ENCODE assay signal across 8 cellular contexts in the genomic region with DNA sequence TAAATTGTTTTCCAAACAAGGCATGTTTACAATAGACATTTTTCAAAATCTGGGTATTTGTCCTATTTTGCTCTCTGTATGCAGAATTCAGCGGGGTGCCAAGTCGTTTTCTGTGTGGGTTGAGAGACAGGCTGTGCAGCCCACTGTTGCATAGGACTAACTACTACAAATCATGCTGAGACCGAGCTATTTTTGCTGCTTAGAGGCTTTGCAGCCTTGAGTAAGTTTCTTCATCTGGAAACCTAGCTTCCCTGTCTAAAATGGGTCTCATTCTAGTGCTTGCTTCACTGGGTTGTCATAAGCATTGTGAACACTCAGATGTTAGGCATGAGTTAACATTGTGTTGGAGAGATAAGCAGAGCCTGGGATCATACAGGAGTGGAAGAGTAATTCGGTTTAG. TPM values are rescaled to one million over a fixed set of nuclear protein-coding genes. Genes with fewer than 3 reads are reported as not detected.
DNase-seq lines count a peak whose midpoint lies in the region; TF ChIP-seq lines count a peak whose summit lies in the region.

No MANE protein-coding gene starts in this region.

- H3K27ac Mint-ChIP-seq in activated T-cell treated with anti-CD3 and anti-CD28 coated beads, Interleukin-2, amount 50 U/mL, for 24 hours = peak overlapping the region; percentile 90

- H3K9me3 ChIP-seq in WERI-Rb-1 (ENCODE audit: severe bottlenecking) = no peaks in the 10 kb centered on the region
- H3K9me3 ChIP-seq in skeletal muscle satellite cell (replicated peaks; ENCODE audit: low read length) = no peaks in the 10 kb centered on the region

- no peak for TF ChIP-seq CTCF in WERI-Rb-1 (IDR thresholded peaks at IDR 0.05; ENCODE audit: low read depth, low read length)

- H3K9ac ChIP-seq in skeletal muscle satellite cell (ENCODE audit: low read depth, low read length) = peak overlapping the region; percentile 84

- H3K4me1 ChIP-seq in skeletal muscle satellite cell (ENCODE audit: control insufficient read depth, insufficient read depth, low read length) = peaks cover 16% of the 10 kb centered on the region

- H3K27ac ChIP-seq in WERI-Rb-1 = no peak overlapping the region

- H3K36me3 ChIP-seq in WERI-Rb-1 (peaks cover 10% of the 10 kb centered on the region), skeletal muscle satellite cell (ENCODE audit: insufficient read depth, low read length) (peaks cover under 1% of the 10 kb centered on the region)

- DNase-seq in activated T-cell treated with anti-CD3 and anti-CD28 coated beads, Interleukin-2, amount 50 U/mL, for 24 hours = no peak
- no peak for DNase-seq in activated T-cell treated with anti-CD3 and anti-CD28 coated beads, Interleukin-2, amount 50 U/mL, for 48 hours
- no peak for DNase-seq in WERI-Rb-1
- peak; percentile 33 for DNase-seq in globus pallidus (ENCODE audit: low spot score)
- no peak for DNase-seq in SK-N-DZ (ENCODE audit: low spot score)
- no peak for DNase-seq in DMS114 treated with DMSO at 0.1 percent for 48 hours (lab: John Stamatoyannopoulos, UW; ENCODE audit: unreplicated experiment)
- DNase-seq in A172 (ENCODE audit: low spot score) = no peak

- peak overlapping the region; percentile 92 for H3K4me2 ChIP-seq in skeletal muscle satellite cell (ENCODE audit: low read length)

- H3K27me3 ChIP-seq in WERI-Rb-1 (ENCODE audit: insufficient read depth, low read depth, severe bottlenecking) (no peaks in the 10 kb centered on the region), skeletal muscle satellite cell (ENCODE audit: control insufficient read depth, insufficient read depth, low read length) (no peaks in the 10 kb centered on the region)

- no peaks in the 10 kb centered on the region for H3K9me3 Mint-ChIP-seq in activated T-cell treated with anti-CD3 and anti-CD28 coated beads, Interleukin-2, amount 50 U/mL, for 24 hours

- H3K27me3 Mint-ChIP-seq in activated T-cell treated with anti-CD3 and anti-CD28 coated beads, Interleukin-2, amount 50 U/mL, for 24 hours = no peaks in the 10 kb centered on the region

- peaks cover 56% of the 10 kb centered on the region for H3K4me1 Mint-ChIP-seq in activated T-cell treated with anti-CD3 and anti-CD28 coated beads, Interleukin-2, amount 50 U/mL, for 24 hours (ENCODE audit: low read depth)

- peaks cover 16% of the 10 kb centered on the region for H3K36me3 Mint-ChIP-seq in activated T-cell treated with anti-CD3 and anti-CD28 coated beads, Interleukin-2, amount 50 U/mL, for 24 hours (ENCODE audit: low read depth)

- H3K4me3 Mint-ChIP-seq in activated T-cell treated with anti-CD3 and anti-CD28 coated beads, Interleukin-2, amount 50 U/mL, for 24 hours = peak overlapping the region; percentile 91

- H3K4me3 ChIP-seq in WERI-Rb-1 (ENCODE audit: low read depth, low read length) = peak overlapping the region; percentile 91; the same call in 1 of the 2 replicates
- H3K4me3 ChIP-seq in skeletal muscle satellite cell (ENCODE audit: low read length) = peak overlapping the region; percentile 81

RNA-seq across cellular contexts. Expression of a gene that starts 1.3 kb away (rescaled TPM):
- total RNA-seq in skeletal muscle satellite cell (2012; rRNA removed) = 19.4 and 27.4 TPM in 2 replicates
- 140 and 153 TPM in 2 replicates for polyA plus RNA-seq in SK-N-DZ (2014; cell fraction: cytosol; rRNA removed)
- polyA plus RNA-seq in SK-N-DZ (2014; cell fraction: nucleus; rRNA removed) = 62.1 and 72.3 TPM in 2 replicates
- 49.5 and 49.9 TPM in 2 replicates for total RNA-seq in A172 (2014; rRNA removed; shearing (Covaris generic))
